In the genomic region with DNA sequence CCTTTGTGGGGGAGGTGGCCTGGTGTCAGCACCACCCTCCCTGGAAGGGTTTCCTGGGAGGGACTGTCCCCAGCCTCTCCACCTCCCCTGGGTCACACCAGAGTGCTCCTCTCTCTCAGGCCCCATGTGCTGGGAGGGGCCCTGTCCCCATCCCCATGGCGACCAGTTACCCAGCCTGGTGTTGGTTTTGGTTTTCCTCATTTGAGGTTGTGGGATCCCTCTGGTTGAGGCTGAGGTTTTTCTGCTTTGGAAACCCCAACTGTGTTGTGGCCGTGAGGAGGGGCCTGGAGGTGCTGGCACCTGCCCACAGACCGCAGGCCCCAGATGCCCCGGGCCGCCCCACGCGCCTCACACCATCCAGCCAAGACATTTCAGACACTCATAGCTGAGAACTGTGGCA, we compare ENCODE assay signal across 8 cellular contexts.
DNase-seq lines count a peak whose midpoint lies in the region; ATAC-seq and TF ChIP-seq lines count a peak whose summit lies in the region.

No MANE protein-coding gene starts in this region.

- ATAC-seq in GM18519 (IDR thresholded peaks at IDR 0.05; ENCODE audit: low FRiP score, unreplicated experiment) = peak; percentile 44
- peak; percentile 81 for ATAC-seq in HG02610 (IDR thresholded peaks at IDR 0.05; ENCODE audit: unreplicated experiment)
- ATAC-seq in esophagus mucosa = no peak

- no peaks in the 10 kb centered on the region for H3K79me2 ChIP-seq in OCI-LY3 (ENCODE audit: low read length)

- no peaks in the 10 kb centered on the region for H3K9me3 ChIP-seq in OCI-LY3 (ENCODE audit: insufficient read depth, low read length)

- H3K4me1 ChIP-seq in OCI-LY3 (ENCODE audit: low read length) = peaks cover 54% of the 10 kb centered on the region

- DNase-seq in coronary artery (ENCODE audit: low spot score) (no peak), NCI-H1436 treated with DMSO at 0.1 percent for 48 hours (lab: John Stamatoyannopoulos, UW) (no peak), mesenteric fat pad (ENCODE audit: low spot score) (no peak), NCI-H146 treated with DMSO at 0.1 percent for 48 hours (lab: John Stamatoyannopoulos, UW; ENCODE audit: unreplicated experiment) (no peak)

- H3K36me3 ChIP-seq in OCI-LY3 (replicated peaks; ENCODE audit: low read depth, low read length) = no peaks in the 10 kb centered on the region

- TF ChIP-seq CTCF in OCI-LY3 (IDR thresholded peaks at IDR 0.05; ENCODE audit: low read depth, low read length) (no peak), coronary artery (IDR thresholded peaks at IDR 0.05) (no peak)

- no peak overlapping the region for H2AFZ ChIP-seq in OCI-LY3 (ENCODE audit: low read depth, low read length)

- peaks cover 24% of the 10 kb centered on the region for H4K20me1 ChIP-seq in OCI-LY3 (ENCODE audit: insufficient read depth, low read length)

- H3K27ac ChIP-seq in OCI-LY3 (ENCODE audit: low read length) (peak overlapping the region; percentile 22; the same call in 1 of the 2 replicates), coronary artery (peak overlapping the region; percentile 88 to 93)

- H3K4me2 ChIP-seq in OCI-LY3 (ENCODE audit: low read length) = peak overlapping the region; percentile 57

- no peaks in the 10 kb centered on the region for H3K27me3 ChIP-seq in OCI-LY3 (ENCODE audit: low read depth, low read length)

- H3K4me3 ChIP-seq in OCI-LY3 (ENCODE audit: low read length) (peak overlapping the region; percentile 32; the same call in 1 of the 2 replicates), coronary artery (no peak overlapping the region)

- H3K9ac ChIP-seq in OCI-LY3 (ENCODE audit: low read length) = no peak overlapping the region
